In the genomic region with DNA sequence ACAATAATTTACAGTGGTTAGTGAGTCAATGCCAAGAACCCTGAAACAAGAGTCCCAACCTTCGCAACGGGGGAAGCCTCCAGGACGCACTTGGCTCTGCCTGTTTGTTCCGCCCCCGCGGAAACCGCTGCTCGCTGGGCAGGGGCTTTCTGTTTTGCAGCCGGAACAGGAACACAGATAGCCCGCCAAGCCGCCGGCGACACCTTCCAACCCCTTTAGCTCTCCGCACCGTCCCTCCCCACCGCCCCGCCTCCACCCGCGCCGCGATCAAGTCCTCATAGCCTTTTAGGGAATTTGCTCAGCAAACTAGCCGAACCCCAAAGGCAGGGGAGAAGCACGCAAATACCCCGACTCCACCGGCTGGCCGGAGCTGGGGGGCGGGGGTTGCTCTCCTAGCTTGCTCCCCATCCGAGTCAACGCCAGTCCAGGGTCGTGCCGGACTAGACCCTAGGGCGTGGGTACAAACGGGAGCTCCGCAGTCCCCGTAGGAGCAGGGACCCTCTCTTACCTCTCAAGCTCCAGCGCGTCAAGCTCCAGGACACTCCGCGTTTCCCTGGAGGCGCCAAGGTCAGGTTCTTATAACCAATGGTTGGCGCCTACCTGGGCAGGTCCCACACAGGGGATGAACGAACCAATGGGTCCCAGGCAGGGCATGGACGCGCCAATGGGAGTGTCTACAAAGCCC, we compare ENCODE assay signal across 9 cellular contexts. TPM values are rescaled to one million over a fixed set of nuclear protein-coding genes. Genes with fewer than 3 reads are reported as not detected.
A peak's percentile ranks its signal among the peaks of the same experiment; 100 is the strongest.
DNase-seq lines count a peak whose midpoint lies in the region; ATAC-seq and TF ChIP-seq lines count a peak whose summit lies in the region.
"Had no signal": no experiment of that assay in that cellular context is flagged by ENCODE, and none has a peak within 500 bp of the region (broad histone marks: within the 10 kb centered on the region; RNA-seq: fewer than 3 reads in every experiment).

A gene with protein sequence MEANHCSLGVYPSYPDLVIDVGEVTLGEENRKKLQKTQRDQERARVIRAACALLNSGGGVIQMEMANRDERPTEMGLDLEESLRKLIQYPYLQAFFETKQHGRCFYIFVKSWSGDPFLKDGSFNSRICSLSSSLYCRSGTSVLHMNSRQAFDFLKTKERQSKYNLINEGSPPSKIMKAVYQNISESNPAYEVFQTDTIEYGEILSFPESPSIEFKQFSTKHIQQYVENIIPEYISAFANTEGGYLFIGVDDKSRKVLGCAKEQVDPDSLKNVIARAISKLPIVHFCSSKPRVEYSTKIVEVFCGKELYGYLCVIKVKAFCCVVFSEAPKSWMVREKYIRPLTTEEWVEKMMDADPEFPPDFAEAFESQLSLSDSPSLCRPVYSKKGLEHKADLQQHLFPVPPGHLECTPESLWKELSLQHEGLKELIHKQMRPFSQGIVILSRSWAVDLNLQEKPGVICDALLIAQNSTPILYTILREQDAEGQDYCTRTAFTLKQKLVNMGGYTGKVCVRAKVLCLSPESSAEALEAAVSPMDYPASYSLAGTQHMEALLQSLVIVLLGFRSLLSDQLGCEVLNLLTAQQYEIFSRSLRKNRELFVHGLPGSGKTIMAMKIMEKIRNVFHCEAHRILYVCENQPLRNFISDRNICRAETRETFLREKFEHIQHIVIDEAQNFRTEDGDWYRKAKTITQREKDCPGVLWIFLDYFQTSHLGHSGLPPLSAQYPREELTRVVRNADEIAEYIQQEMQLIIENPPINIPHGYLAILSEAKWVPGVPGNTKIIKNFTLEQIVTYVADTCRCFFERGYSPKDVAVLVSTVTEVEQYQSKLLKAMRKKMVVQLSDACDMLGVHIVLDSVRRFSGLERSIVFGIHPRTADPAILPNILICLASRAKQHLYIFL (minus strand): TSS at position 553 of the 685 bp plus-strand sequence. CDS start 3,086 bp downstream, outside the sequence.

- H3K36me3 ChIP-seq in ascending aorta (no peaks in the 10 kb centered on the region), iPS-20b (ENCODE audit: insufficient read depth, low read depth, low read length) (peaks cover 16% of the 10 kb centered on the region; the same call in 1 of the 2 replicates)

- no peaks in the 10 kb centered on the region for H3K9me3 ChIP-seq in ascending aorta
- H3K9me3 ChIP-seq in iPS-20b (ENCODE audit: insufficient read depth, low read depth, low read length): no peaks in the 10 kb centered on the region

- ATAC-seq in GM21515 (IDR thresholded peaks at IDR 0.05; ENCODE audit: unreplicated experiment): peak; percentile 61

- TF ChIP-seq CTCF in ascending aorta (IDR thresholded peaks at IDR 0.05): no peak

- peak within 1 kb of the TSS; percentile 69 to 96 for H3K4me3 ChIP-seq in ascending aorta
- peak within 1 kb of the TSS; percentile 71 for H3K4me3 ChIP-seq in iPS-20b (ENCODE audit: low read length)

- H3K9ac ChIP-seq in iPS-20b (ENCODE audit: low read depth, low read length): peak within 1 kb of the TSS; percentile 80; the same call in 1 of the 2 replicates

- H3K4me1 ChIP-seq in ascending aorta: peaks cover 0 to 9% of the 10 kb centered on the region in 2 donors
- peaks cover 22% of the 10 kb centered on the region; the same call in 1 of the 2 replicates for H3K4me1 ChIP-seq in iPS-20b (ENCODE audit: insufficient read depth, low read length)

- peak within 1 kb of the TSS; percentile 42 to 71 for H3K27ac ChIP-seq in ascending aorta
- H3K27ac ChIP-seq in iPS-20b (ENCODE audit: low read length): peak within 1 kb of the TSS; percentile 59

- DNase-seq in D341Med (ENCODE audit: low spot score): peak; percentile 51
- peak; percentile 48 for DNase-seq in HuH-7.5 (ENCODE audit: low spot score)
- DNase-seq in T-helper 2 cell: peak; percentile 52 to 92 (median 85)
- DNase-seq in ascending aorta (ENCODE audit: low spot score in 2 of 2): peak; percentile 57 to 85
- DNase-seq in stimulated activated CD4-positive, alpha-beta T cell treated with anti-CD3 and anti-CD28 coated beads, Interleukin-12 subunit alpha, Interleukin-12 subunit beta, amount 100 ng/mL, for 24 hours (ENCODE audit: low read depth in 2 of 2): peak; percentile 79 to 92
- DNase-seq in superior temporal gyrus (ENCODE audit: extremely low spot score): no peak

- H3K27me3 ChIP-seq in ascending aorta (no peaks in the 10 kb centered on the region), iPS-20b (ENCODE audit: insufficient read depth, low read length) (peaks cover 29% of the 10 kb centered on the region; the same call in 1 of the 2 replicates)

- intact Hi-C loops in ascending aorta (cut with DNase I): loop anchor here (2.0 to 5.0 kb wide), 3 partner anchors 16 to 119 kb away; partner anchors contain the start of genes SLFN11 and SLFN12

RNA-seq across cellular contexts. Expression of the gene that starts here (rescaled TPM):
- total RNA-seq in ascending aorta: 7.1 TPM
- total RNA-seq: SK-MEL-5 had no signal
